Comparison of ENCODE assay signal across 14 cellular contexts in genomic region chr5:180116441-180117377, GRCh38. TPM values are rescaled to one million over a fixed set of nuclear protein-coding genes. Genes with fewer than 3 reads are reported as not detected.
DNase-seq lines count a peak whose midpoint lies in the region; ATAC-seq and TF ChIP-seq lines count a peak whose summit lies in the region.
"Had no signal": no experiment of that assay in that cellular context is flagged by ENCODE, and none has a peak within 500 bp of the region (broad histone marks: within the 10 kb centered on the region; RNA-seq: fewer than 3 reads in every experiment).

No MANE protein-coding gene starts in this region.

- POLR2A ChIA-PET in RWPE1 (lab: Yijun Ruan, JAX; ENCODE audit: low non-redundant PET), result interaction anchor here (0.5 kb wide), 1 partner anchor 637 kb away, joined by 4 read pairs; no protein-coding TSS in a partner anchor

- TF ChIP-seq CTCF in RWPE1 (conservative IDR thresholded peaks at IDR 0.05; ENCODE audit: low read depth), result peak; percentile 54
- peak in 1 of 2 donors; percentile 19 for TF ChIP-seq CTCF in suprapubic skin (IDR thresholded peaks at IDR 0.05)

- H3K9me3 ChIP-seq in suprapubic skin, result no peaks in the 10 kb centered on the region

- DNase-seq in activated CD4-positive, CD25-positive, alpha-beta regulatory T cell treated with anti-CD3 and anti-CD28 coated beads, Interleukin-2, amount 50 U/mL, for 72 hours, result peak; percentile 22
- DNase-seq in RWPE1 (ENCODE audit: low spot score) (peak; percentile 72), iPS-NIHi11 (ENCODE audit: low spot score) (peak; percentile 72), suprapubic skin (ENCODE audit: low spot score in 2 of 2) (peak; percentile 56 to 71)
- DNase-seq: activated CD4-positive, CD25-positive, alpha-beta regulatory T cell; effector memory CD4-positive, alpha-beta T cell; hippocampal formation; naive thymus-derived CD8-positive, alpha-beta T cell had no signal

- peaks cover 37% of the 10 kb centered on the region for H3K27me3 Mint-ChIP-seq in stimulated activated memory B cell treated with anti-CD40 and anti-IgM and Interleukin-4, amounts not matched to agents 10 μg/mL and 1 μg/mL and 100 μg/mL, for 72 hours
- H3K27me3 Mint-ChIP-seq: activated naive CD8-positive, alpha-beta T cell; stimulated activated naive CD8-positive, alpha-beta T cell treated with anti-CD3 and anti-CD28 coated beads, Interleukin-15, Interleukin-2, amounts not matched to agents 100 ng/mL and 50 ng/mL, for 24 hours had no signal

- H3K4me3 Mint-ChIP-seq in stimulated activated memory B cell treated with anti-CD40 and anti-IgM and Interleukin-4, amounts not matched to agents 10 μg/mL and 1 μg/mL and 100 μg/mL, for 72 hours, result no peak overlapping the region
- H3K4me3 Mint-ChIP-seq: activated naive CD8-positive, alpha-beta T cell; naive thymus-derived CD8-positive, alpha-beta T cell; stimulated activated naive CD8-positive, alpha-beta T cell treated with anti-CD3 and anti-CD28 coated beads, Interleukin-15, Interleukin-2, amounts not matched to agents 100 ng/mL and 50 ng/mL, for 24 hours had no signal

- H3K4me1 ChIP-seq in suprapubic skin, result no peaks in the 10 kb centered on the region

- 72% methylated on average over 22 of the region's 28 CpGs for WGBS in suprapubic skin

- H3K4me1 Mint-ChIP-seq in stimulated activated memory B cell treated with anti-CD40 and anti-IgM and Interleukin-4, amounts not matched to agents 10 μg/mL and 1 μg/mL and 100 μg/mL, for 72 hours, result peaks cover 5% of the 10 kb centered on the region

- CTCF ChIA-PET in RWPE1 (lab: Yijun Ruan, JAX), result interaction anchor here (0.6 to 2.3 kb wide), 18 partner anchors 8 to 1781 kb away, joined by 3 to 15 read pairs (median 4); partner anchors contain the start of gene RASGEF1C

- peaks cover 5% of the 10 kb centered on the region for H3K36me3 Mint-ChIP-seq in stimulated activated memory B cell treated with anti-CD40 and anti-IgM and Interleukin-4, amounts not matched to agents 10 μg/mL and 1 μg/mL and 100 μg/mL, for 72 hours
- H3K36me3 Mint-ChIP-seq: activated naive CD8-positive, alpha-beta T cell; naive thymus-derived CD8-positive, alpha-beta T cell had no signal

- H3K4me3 ChIP-seq in suprapubic skin, result no peak overlapping the region

- no peak for ATAC-seq in activated CD4-positive, CD25-positive, alpha-beta regulatory T cell treated with anti-CD3 and anti-CD28 coated beads, Interleukin-2, amount 50 U/mL, for 24 hours
- ATAC-seq in GM19455 (IDR thresholded peaks at IDR 0.05; ENCODE audit: unreplicated experiment) (no peak), HG02970 (IDR thresholded peaks at IDR 0.05; ENCODE audit: low FRiP score, unreplicated experiment) (no peak)
- no peak for ATAC-seq in stimulated activated memory B cell treated with anti-CD40 and anti-IgM and Interleukin-4, amounts not matched to agents 10 μg/mL and 1 μg/mL and 100 μg/mL, for 72 hours
- ATAC-seq: naive thymus-derived CD8-positive, alpha-beta T cell had no signal

- H3K27ac Mint-ChIP-seq in stimulated activated memory B cell treated with anti-CD40 and anti-IgM and Interleukin-4, amounts not matched to agents 10 μg/mL and 1 μg/mL and 100 μg/mL, for 72 hours, result no peak overlapping the region
- H3K27ac Mint-ChIP-seq: activated naive CD8-positive, alpha-beta T cell; naive thymus-derived CD8-positive, alpha-beta T cell; stimulated activated naive CD8-positive, alpha-beta T cell treated with anti-CD3 and anti-CD28 coated beads, Interleukin-15, Interleukin-2, amounts not matched to agents 100 ng/mL and 50 ng/mL, for 24 hours had no signal

- peaks cover 16% of the 10 kb centered on the region for H3K27me3 ChIP-seq in suprapubic skin

- no peaks in the 10 kb centered on the region for H3K9me3 Mint-ChIP-seq in stimulated activated memory B cell treated with anti-CD40 and anti-IgM and Interleukin-4, amounts not matched to agents 10 μg/mL and 1 μg/mL and 100 μg/mL, for 72 hours
- H3K9me3 Mint-ChIP-seq: stimulated activated naive CD8-positive, alpha-beta T cell treated with anti-CD3 and anti-CD28 coated beads, Interleukin-15, Interleukin-2, amounts not matched to agents 100 ng/mL and 50 ng/mL, for 24 hours had no signal

- no peaks in the 10 kb centered on the region for H3K36me3 ChIP-seq in suprapubic skin

- H3K27ac ChIP-seq in RWPE1, result no peak overlapping the region
- no peak overlapping the region for H3K27ac ChIP-seq in suprapubic skin

- no peak for TF ChIP-seq EP300 in suprapubic skin (IDR thresholded peaks at IDR 0.05)

- TF ChIP-seq POLR2A in suprapubic skin (IDR thresholded peaks at IDR 0.05), result no peak

RNA-seq across cellular contexts. Expression of gene RNF130, which starts 45.1 kb away (rescaled TPM):
- 10 to 100 TPM; 24.8 to 37.2 (median 29.8) TPM for total RNA-seq in suprapubic skin

Comparison
In these comparisons a context has a peak if more than half of its experiments do, and no peak if none do; other contexts are left out.
1. DNase-seq: peak in every context shown above with its lines; median percentile 72 in RWPE1; 72 in iPS-NIHi11; 64 in suprapubic skin; 22 in activated CD4-positive, CD25-positive, alpha-beta regulatory T cell treated with anti-CD3 and anti-CD28 coated beads, Interleukin-2, amount 50 U/mL, for 72 hours.